28 cellular contexts compared by ENCODE assay signal in the genomic region with DNA sequence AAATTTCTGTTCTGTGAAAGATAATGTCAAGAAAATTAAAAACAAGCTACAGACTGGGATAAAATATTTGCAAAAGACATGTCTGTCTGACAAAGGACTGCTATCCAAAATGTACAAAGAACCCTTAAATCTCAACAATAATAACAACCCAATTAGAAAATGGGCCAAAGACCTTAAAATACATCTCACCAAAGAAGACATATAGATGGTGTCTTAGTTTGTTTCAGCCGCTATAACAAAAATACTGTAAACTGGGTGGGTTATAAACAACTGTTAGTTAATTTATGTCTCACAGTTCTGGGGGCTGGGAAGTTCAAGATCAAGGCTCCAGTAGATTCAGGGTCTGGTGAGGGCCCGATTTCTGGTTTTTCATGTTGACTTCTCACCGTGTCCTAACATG.
"Had no signal": no experiment of that assay in that cellular context is flagged by ENCODE, and none has a peak within 500 bp of the region (broad histone marks: within the 10 kb centered on the region; RNA-seq: fewer than 3 reads in every experiment).

No MANE protein-coding gene starts in this region.

- H3K27me3 ChIP-seq: colonic mucosa, dorsolateral prefrontal cortex, esophagus muscularis mucosa, esophagus squamous epithelium, foreskin keratinocyte, gastrocnemius medialis, gastroesophageal sphincter, heart left ventricle, heart right ventricle had no signal

- H3K4me3 ChIP-seq: colonic mucosa, coronary artery, dorsolateral prefrontal cortex, esophagus muscularis mucosa, esophagus squamous epithelium, gastrocnemius medialis, gastroesophageal sphincter, heart left ventricle, heart right ventricle had no signal

- H3K36me3 ChIP-seq: colonic mucosa, esophagus muscularis mucosa, esophagus squamous epithelium, gastrocnemius medialis, gastroesophageal sphincter, heart left ventricle, heart right ventricle had no signal

- ATAC-seq: effector memory CD8-positive, alpha-beta T cell; esophagus mucosa; foreskin keratinocyte; gastrocnemius medialis; gastroesophageal sphincter; heart left ventricle; heart right ventricle had no signal

- DNase-seq: colonic mucosa; cortex of kidney; dermis blood vessel endothelial cell; dorsolateral prefrontal cortex; effector CD4-positive, alpha-beta T cell; effector CD8-positive, alpha-beta T cell; effector memory CD4-positive, alpha-beta T cell; effector memory CD8-positive, alpha-beta T cell; endodermal cell; erythroblast; esophagus squamous epithelium; foreskin fibroblast; foreskin keratinocyte; foreskin melanocyte; gastrocnemius medialis; glutamatergic neuron; head of caudate nucleus; heart left ventricle; heart right ventricle had no signal

- H3K4me1 ChIP-seq: colonic mucosa, esophagus muscularis mucosa, esophagus squamous epithelium, foreskin keratinocyte, gastrocnemius medialis, gastroesophageal sphincter, heart left ventricle, heart right ventricle had no signal

- H3K27ac ChIP-seq: colonic mucosa, coronary artery, dorsolateral prefrontal cortex, epithelial cell of prostate, esophagus muscularis mucosa, esophagus squamous epithelium, foreskin keratinocyte, gastrocnemius medialis, gastroesophageal sphincter, heart left ventricle, heart right ventricle had no signal

- H3K9me3 ChIP-seq: colonic mucosa, esophagus muscularis mucosa, esophagus squamous epithelium, gastrocnemius medialis, gastroesophageal sphincter had no signal

- FAIRE-seq: colon, endometrium, endothelial cell of umbilical vein, frontal cortex had no signal
